ENCODE assay signal across 9 cellular contexts in the genomic region with DNA sequence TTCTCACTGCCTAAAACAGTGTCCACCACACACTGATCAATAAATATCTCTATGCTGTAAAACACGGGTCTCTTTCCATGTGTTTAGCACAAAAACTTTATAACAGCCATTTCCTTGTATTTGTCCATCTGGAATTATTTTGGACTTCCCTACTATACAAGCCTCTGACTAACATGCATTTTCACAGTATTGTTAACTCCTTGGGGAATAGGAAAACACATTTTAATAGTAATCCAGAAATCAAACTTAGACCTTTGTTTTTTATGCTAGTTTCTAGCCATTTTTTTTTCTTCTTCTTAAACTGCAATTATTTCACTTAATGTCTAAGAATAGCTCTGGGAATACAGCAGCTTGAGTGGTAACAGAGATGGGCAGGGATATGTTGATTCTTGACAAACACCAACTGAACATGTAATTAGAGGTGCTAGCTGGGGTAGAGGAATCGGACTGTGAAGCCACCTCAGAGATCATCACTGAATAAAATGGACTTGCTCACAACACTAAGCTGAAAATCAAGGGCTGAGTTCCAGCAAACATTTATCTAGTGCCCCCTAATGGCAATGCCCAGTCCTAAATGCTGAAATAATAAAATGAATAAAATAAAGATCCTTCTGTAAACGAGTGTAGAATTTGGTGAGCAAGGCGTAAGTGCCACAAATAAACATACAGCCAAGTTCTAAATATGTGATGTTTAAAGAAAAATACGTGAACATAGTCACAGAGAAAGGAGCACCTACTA.
A peak's percentile ranks its signal among the peaks of the same experiment; 100 is the strongest.
DNase-seq lines count a peak whose midpoint lies in the region; ATAC-seq and TF ChIP-seq lines count a peak whose summit lies in the region.
"Had no signal": no experiment of that assay in that cellular context is flagged by ENCODE, and none has a peak within 500 bp of the region (broad histone marks: within the 10 kb centered on the region; RNA-seq: fewer than 3 reads in every experiment).

No MANE protein-coding gene starts in this region.

- H3K27ac ChIP-seq in MM.1S (ENCODE audit: low read length) (no peak overlapping the region), dorsolateral prefrontal cortex (peak overlapping the region in 4 of 59 donors; percentile 4 to 56 (median 28))

- no peaks in the 10 kb centered on the region for H3K27me3 ChIP-seq in GM06990 (replicated peaks; ENCODE audit: control insufficient read depth, insufficient read depth, low read length)
- H3K27me3 ChIP-seq in MM.1S (replicated peaks; ENCODE audit: insufficient read depth, low read length) = no peaks in the 10 kb centered on the region
- H3K27me3 ChIP-seq in dorsolateral prefrontal cortex = no peaks in the 10 kb centered on the region

- no peak overlapping the region for H3K4me3 ChIP-seq in GM06990 (replicated peaks; ENCODE audit: low read depth, low read length)
- H3K4me3 ChIP-seq in MM.1S (ENCODE audit: low read length) = no peak overlapping the region
- H3K4me3 ChIP-seq in dorsolateral prefrontal cortex = peak overlapping the region in 15 of 59 donors; percentile 3 to 41 (median 28)

- no peaks in the 10 kb centered on the region for H3K27me3 Mint-ChIP-seq in neural crest cell (ENCODE audit: low read depth)
- H3K27me3 Mint-ChIP-seq in stimulated activated memory B cell treated with anti-CD40 and anti-IgM and Interleukin-4, amounts not matched to agents 10 μg/mL and 1 μg/mL and 100 μg/mL, for 72 hours = peaks cover 8% of the 10 kb centered on the region
- H3K27me3 Mint-ChIP-seq: memory B cell had no signal

- H3K27ac Mint-ChIP-seq in neural crest cell (ENCODE audit: unreplicated experiment) = no peak overlapping the region
- no peak overlapping the region for H3K27ac Mint-ChIP-seq in stimulated activated memory B cell treated with anti-CD40 and anti-IgM and Interleukin-4, amounts not matched to agents 10 μg/mL and 1 μg/mL and 100 μg/mL, for 72 hours
- H3K27ac Mint-ChIP-seq: memory B cell had no signal

- no peak overlapping the region for H3K9ac ChIP-seq in MM.1S (ENCODE audit: low read length)

- no peaks in the 10 kb centered on the region for H3K36me3 Mint-ChIP-seq in neural crest cell (ENCODE audit: low read depth)
- no peaks in the 10 kb centered on the region for H3K36me3 Mint-ChIP-seq in stimulated activated memory B cell treated with anti-CD40 and anti-IgM and Interleukin-4, amounts not matched to agents 10 μg/mL and 1 μg/mL and 100 μg/mL, for 72 hours
- H3K36me3 Mint-ChIP-seq: memory B cell had no signal

- no peaks in the 10 kb centered on the region for H3K9me2 ChIP-seq in MM.1S (replicated peaks; ENCODE audit: insufficient read depth, low read length)

- no peak overlapping the region for H3K4me2 ChIP-seq in MM.1S (ENCODE audit: low read depth, low read length)

- no peak overlapping the region for H3K4me3 Mint-ChIP-seq in neural crest cell
- H3K4me3 Mint-ChIP-seq in stimulated activated memory B cell treated with anti-CD40 and anti-IgM and Interleukin-4, amounts not matched to agents 10 μg/mL and 1 μg/mL and 100 μg/mL, for 72 hours = no peak overlapping the region
- H3K4me3 Mint-ChIP-seq: memory B cell had no signal

- no peaks in the 10 kb centered on the region for H3K36me3 ChIP-seq in GM06990 (ENCODE audit: control insufficient read depth, insufficient read depth, low read length)
- no peaks in the 10 kb centered on the region for H3K36me3 ChIP-seq in MM.1S (replicated peaks; ENCODE audit: insufficient read depth, low read length)

- intact Hi-C loops in dorsolateral prefrontal cortex (cut with DNase I) = loop anchor here (1.0 to 10.0 kb wide), 4 partner anchors 58 to 617 kb away; no protein-coding TSS in a partner anchor

- TF ChIP-seq CTCF in GM06990 (IDR thresholded peaks at IDR 0.05; ENCODE audit: insufficient read depth, low read length, poor library complexity, severe bottlenecking) (peak; percentile 30), MM.1S (IDR thresholded peaks at IDR 0.05; ENCODE audit: low read length) (peak; percentile 26; the same call in 1 of the 2 replicates), dorsolateral prefrontal cortex (IDR thresholded peaks at IDR 0.05 in 54 of 56, conservative IDR thresholded peaks at IDR 0.05 in 2 of 56; ENCODE audit: low read depth in 1 of 56, partially characterized antibody in 56 of 56) (peak; percentile 42 to 92 (median 70)), neural crest cell (conservative IDR thresholded peaks at IDR 0.05) (peak; percentile 64)

- H3K4me1 Mint-ChIP-seq in neural crest cell = peaks cover 13% of the 10 kb centered on the region
- H3K4me1 Mint-ChIP-seq in stimulated activated memory B cell treated with anti-CD40 and anti-IgM and Interleukin-4, amounts not matched to agents 10 μg/mL and 1 μg/mL and 100 μg/mL, for 72 hours = no peaks in the 10 kb centered on the region
- H3K4me1 Mint-ChIP-seq: memory B cell had no signal

- H3K9me3 ChIP-seq in MM.1S (replicated peaks; ENCODE audit: insufficient read depth, low read length) = no peaks in the 10 kb centered on the region

- no peak for ATAC-seq in GM21825 (IDR thresholded peaks at IDR 0.05; ENCODE audit: unreplicated experiment)
- no peak for ATAC-seq in stimulated activated memory B cell treated with anti-CD40 and anti-IgM and Interleukin-4, amounts not matched to agents 10 μg/mL and 1 μg/mL and 100 μg/mL, for 72 hours

- no peaks in the 10 kb centered on the region for H3F3A ChIP-seq in MM.1S (ENCODE audit: insufficient read depth, low read length)

- H3K4me1 ChIP-seq in MM.1S (ENCODE audit: low read length) = 0 out of 2 replicates have a peak, but pooled peaks cover 4% of the 10 kb centered on the region

- H4K20me1 ChIP-seq in MM.1S (ENCODE audit: insufficient read depth, low read length) = no peaks in the 10 kb centered on the region

- no peaks in the 10 kb centered on the region for H3K9me3 Mint-ChIP-seq in neural crest cell
- H3K9me3 Mint-ChIP-seq in stimulated activated memory B cell treated with anti-CD40 and anti-IgM and Interleukin-4, amounts not matched to agents 10 μg/mL and 1 μg/mL and 100 μg/mL, for 72 hours = peaks cover 2% of the 10 kb centered on the region
- H3K9me3 Mint-ChIP-seq: memory B cell had no signal

- no peak for DNase-seq in GM06990 (ENCODE audit: extremely low read depth, insufficient read length)
- DNase-seq in MM.1S = no peak
- DNase-seq in dorsolateral prefrontal cortex = peak in 1 of 10 donors; percentile 38
- DNase-seq in neural crest cell (ENCODE audit: low read depth, low spot score) = peak; percentile 3
- no peak for DNase-seq in activated CD4-positive, alpha-beta T cell treated with anti-CD3 and anti-CD28 coated beads for 4 hours
- no peak for DNase-seq in OCI-M2 (lab: John Stamatoyannopoulos, UW; ENCODE audit: unreplicated experiment)

- no peak overlapping the region for H2AFZ ChIP-seq in MM.1S (ENCODE audit: low read length)

- H3K79me2 ChIP-seq in MM.1S (ENCODE audit: low read length) = no peaks in the 10 kb centered on the region
